ENCODE assay signal across 20 cellular contexts in the genomic region with DNA sequence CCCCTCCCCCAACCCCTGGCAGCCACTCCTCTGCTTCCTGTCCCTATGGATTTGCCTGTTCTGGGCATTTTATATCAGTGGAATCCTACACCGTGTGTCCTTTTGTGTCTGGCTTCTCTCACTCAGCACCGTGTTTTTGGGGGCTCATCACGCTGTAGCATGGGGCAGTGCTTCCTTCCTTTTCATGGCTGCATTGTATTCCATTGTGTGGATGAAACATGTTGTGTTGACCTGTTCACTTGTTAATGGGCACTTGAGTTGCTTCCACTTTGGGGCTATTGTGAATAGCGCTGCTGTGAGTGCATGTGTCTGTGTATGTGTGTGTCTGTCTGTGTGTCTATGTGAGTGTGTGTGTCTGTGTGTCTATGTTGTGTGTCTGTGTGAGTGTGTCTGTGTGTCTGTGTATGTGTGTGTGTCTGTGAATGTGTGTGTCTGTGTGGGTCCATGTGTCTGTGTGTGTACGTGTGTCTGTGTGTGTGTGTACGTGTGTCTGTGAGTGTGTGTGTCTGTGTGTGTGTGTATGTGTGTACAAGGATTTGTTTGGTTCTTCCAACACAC.
"Had no signal": no experiment of that assay in that cellular context is flagged by ENCODE, and none has a peak within 500 bp of the region (broad histone marks: within the 10 kb centered on the region; RNA-seq: fewer than 3 reads in every experiment).

No MANE protein-coding gene starts in this region.

- H3K4me3 ChIP-seq: esophagus squamous epithelium, lung, mucosa of descending colon, right atrium auricular region, skin epidermis, suprapubic skin had no signal

- H3K27ac Mint-ChIP-seq: activated naive CD4-positive, alpha-beta T cell treated with anti-CD3 and anti-CD28 coated beads, Interleukin-2, amount 10 ng/mL, durations not matched to agents 7 days and 5 days; progenitor cell of endocrine pancreas had no signal

- H3K27ac ChIP-seq: suprapubic skin had no signal

- DNase-seq: activated CD4-positive, alpha-beta T cell treated with anti-CD3 and anti-CD28 coated beads, Interleukin-2, amount 50 U/mL, for 1 hour; activated naive CD4-positive, alpha-beta T cell treated with anti-CD3 and anti-CD28 coated beads, Interleukin-2, amount 10 ng/mL, durations not matched to agents 7 days and 5 days; activated T-cell treated with anti-CD3 and anti-CD28 coated beads, Interleukin-2, amount 50 U/mL, for 1 hour; esophagus squamous epithelium; glutamatergic neuron; left cardiac atrium; mucosa of descending colon; naive thymus-derived CD8-positive, alpha-beta T cell; nucleus accumbens; stimulated activated CD4-positive, alpha-beta T cell treated with anti-CD3 and anti-CD28 coated beads, Interleukin-15, amount 100 ng/mL, for 24 hours; stimulated activated CD4-positive, alpha-beta T cell treated with anti-CD3 and anti-CD28 coated beads, Interleukin-4, amount 100 ng/mL, for 1 hour; stimulated activated naive CD4-positive, alpha-beta T cell; SW 1271; trophoblast cell had no signal

- H3K27me3 Mint-ChIP-seq: naive thymus-derived CD8-positive, alpha-beta T cell; progenitor cell of endocrine pancreas had no signal

- ATAC-seq: left cardiac atrium; mucosa of descending colon; naive thymus-derived CD8-positive, alpha-beta T cell had no signal

- H3K36me3 ChIP-seq: esophagus squamous epithelium, right atrium auricular region, suprapubic skin had no signal

- H3K36me3 Mint-ChIP-seq: activated naive CD4-positive, alpha-beta T cell treated with anti-CD3 and anti-CD28 coated beads, Interleukin-2, amount 10 ng/mL, durations not matched to agents 7 days and 5 days; naive thymus-derived CD8-positive, alpha-beta T cell had no signal

- H3K9me3 ChIP-seq: esophagus squamous epithelium, mucosa of descending colon, right atrium auricular region, suprapubic skin had no signal

- FAIRE-seq: colon had no signal

- H3K9me3 Mint-ChIP-seq: activated naive CD4-positive, alpha-beta T cell treated with anti-CD3 and anti-CD28 coated beads, Interleukin-2, amount 10 ng/mL, durations not matched to agents 7 days and 5 days; naive thymus-derived CD8-positive, alpha-beta T cell had no signal

- H3K4me3 Mint-ChIP-seq: activated naive CD4-positive, alpha-beta T cell treated with anti-CD3 and anti-CD28 coated beads, Interleukin-2, amount 10 ng/mL, durations not matched to agents 7 days and 5 days; naive thymus-derived CD8-positive, alpha-beta T cell had no signal

- H3K27me3 ChIP-seq: esophagus squamous epithelium, right atrium auricular region, suprapubic skin had no signal
